ENCODE assay signal across 16 cellular contexts in genomic region chr7:1322240-1323110, GRCh38.
"Had no signal": no experiment of that assay in that cellular context is flagged by ENCODE, and none has a peak within 500 bp of the region (broad histone marks: within the 10 kb centered on the region; RNA-seq: fewer than 3 reads in every experiment).

No MANE protein-coding gene starts in this region.

- H3K4me3 ChIP-seq: lung, ovary, tibial artery, vagina had no signal

- H3K27me3 ChIP-seq: vagina had no signal

- H3K4me1 ChIP-seq: vagina had no signal

- H3K9me3 ChIP-seq: ovary, tibial artery, vagina had no signal

- H3K27ac ChIP-seq: brain microvascular endothelial cell, ovary, tibial artery, vagina had no signal

- DNase-seq: activated CD4-positive, alpha-beta T cell treated with anti-CD3 and anti-CD28 coated beads, Interleukin-2, amount 10 ng/mL, durations not matched to agents 24 days and 14 days; activated CD4-positive, CD25-positive, alpha-beta regulatory T cell; activated naive CD4-positive, alpha-beta T cell treated with Interleukin-2 at 50 U/mL for 16 hours; brain microvascular endothelial cell; cortex of kidney; effector memory CD4-positive, alpha-beta T cell; foreskin melanocyte; immature natural killer cell; left colon; ovary; stimulated activated CD4-positive, alpha-beta T cell treated with anti-CD3 and anti-CD28 coated beads, Interleukin-12 subunit alpha, Interleukin-12 subunit beta, amount 100 ng/mL, for 4 hours; stimulated activated CD4-positive, alpha-beta T cell treated with anti-CD3 and anti-CD28 coated beads, Interleukin-2, amount 100 ng/mL, for 24 hours; T-helper 2 cell; tibial artery had no signal

- ATAC-seq: left colon had no signal

- H3K36me3 ChIP-seq: brain microvascular endothelial cell, ovary, tibial artery, vagina had no signal
